In genomic region chr11:47707248-47707786, GRCh38 we compare ENCODE assay signal across 2 cellular contexts. TPM values are rescaled to one million over a fixed set of nuclear protein-coding genes. Genes with fewer than 3 reads are reported as not detected.
"Had no signal": no experiment of that assay in that cellular context is flagged by ENCODE, and none has a peak within 500 bp of the region (broad histone marks: within the 10 kb centered on the region; RNA-seq: fewer than 3 reads in every experiment).

No MANE protein-coding gene starts in this region.

RNA-seq across cellular contexts. Expression of gene AGBL2, which starts 7.9 kb away (rescaled TPM):
- total RNA-seq: ascending aorta had no signal
- polyA plus RNA-seq: cardiac muscle cell had no signal
